8 cellular contexts compared by ENCODE assay signal in genomic region chr12:54588110-54588831, GRCh38.
A peak's percentile ranks its signal among the peaks of the same experiment; 100 is the strongest.
DNase-seq lines count a peak whose midpoint lies in the region; ATAC-seq lines count a peak whose summit lies in the region.

A gene with protein sequence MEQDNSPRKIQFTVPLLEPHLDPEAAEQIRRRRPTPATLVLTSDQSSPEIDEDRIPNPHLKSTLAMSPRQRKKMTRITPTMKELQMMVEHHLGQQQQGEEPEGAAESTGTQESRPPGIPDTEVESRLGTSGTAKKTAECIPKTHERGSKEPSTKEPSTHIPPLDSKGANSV (minus strand): TSS chr12:54588659. CDS start chr12:54588488, 171 bp downstream.

- in situ Hi-C loops in HAP-1 (cut with MboI; ENCODE audit: low sequenced_read_pairs) = no loop called here

- no peaks in the 10 kb centered on the region for H3K9me3 ChIP-seq in HAP-1
- no peaks in the 10 kb centered on the region for H3K9me3 ChIP-seq in iPS-18a (ENCODE audit: control insufficient read depth, low read depth, low read length)

- ATAC-seq in HG03439 (IDR thresholded peaks at IDR 0.05; ENCODE audit: unreplicated experiment) = no peak
- no peak for ATAC-seq in HG03469 (IDR thresholded peaks at IDR 0.05; ENCODE audit: unreplicated experiment)
- no peak for ATAC-seq in HG02885 (IDR thresholded peaks at IDR 0.05; ENCODE audit: poor library complexity, unreplicated experiment)

- no peaks in the 10 kb centered on the region for H3K36me3 Mint-ChIP-seq in activated naive CD8-positive, alpha-beta T cell

- H3K36me3 ChIP-seq in HAP-1 (replicated peaks) = no peaks in the 10 kb centered on the region
- no peaks in the 10 kb centered on the region for H3K36me3 ChIP-seq in iPS-18a (ENCODE audit: control insufficient read depth, low read depth, low read length)

- H3K4me3 ChIP-seq in HAP-1 = peak within 1 kb of the TSS; percentile 41
- peak within 1 kb of the TSS; percentile 71 for H3K4me3 ChIP-seq in iPS-18a (ENCODE audit: low read length)
- peak within 1 kb of the TSS; percentile 22 for H3K4me3 ChIP-seq in skeletal muscle cell (ENCODE audit: low read depth, low read length)

- no peaks in the 10 kb centered on the region for H3K9me3 Mint-ChIP-seq in activated naive CD8-positive, alpha-beta T cell (ENCODE audit: low read depth)

- peak within 1 kb of the TSS; percentile 82 for H3K4me3 Mint-ChIP-seq in activated naive CD8-positive, alpha-beta T cell

- peak within 1 kb of the TSS; percentile 19 for H3K9ac ChIP-seq in iPS-18a (ENCODE audit: low read length)

- H3K27me3 ChIP-seq in HAP-1 (ENCODE audit: low read depth) (no peaks in the 10 kb centered on the region; the same call in 1 of the 2 replicates), iPS-18a (ENCODE audit: control insufficient read depth, insufficient read depth, low read length) (peaks cover 57% of the 10 kb centered on the region)

- H3K27me3 Mint-ChIP-seq in activated naive CD8-positive, alpha-beta T cell = peaks cover 43% of the 10 kb centered on the region

- peaks cover 9% of the 10 kb centered on the region for H3K4me1 Mint-ChIP-seq in activated naive CD8-positive, alpha-beta T cell (ENCODE audit: low read depth)

- H3K27ac ChIP-seq in iPS-18a (ENCODE audit: low read length) = no peak within 1 kb of the TSS

- H3K4me1 ChIP-seq in HAP-1 (no peaks in the 10 kb centered on the region), iPS-18a (ENCODE audit: control insufficient read depth, low read depth, low read length) (peaks cover 27% of the 10 kb centered on the region)

- no peak within 1 kb of the TSS for H3K27ac Mint-ChIP-seq in activated naive CD8-positive, alpha-beta T cell

- DNase-seq in HAP-1 (ENCODE audit: low spot score in 2 of 2) (peak; percentile 19 to 65), skeletal muscle cell (ENCODE audit: low read depth) (no peak), SW480 (ENCODE audit: low spot score) (no peak)

Comparison
In these comparisons a context has a peak if more than half of its experiments do, and no peak if none do; other contexts are left out.
1. DNase-seq: peak in HAP-1 (2 of 2); none in skeletal muscle cell (single experiment) and SW480 (single experiment).
2. Peak in every context shown above with its lines, with median percentiles within 50 percentile points of each other: H3K4me3 ChIP-seq.